ENCODE assay signal across 16 cellular contexts in the genomic region with DNA sequence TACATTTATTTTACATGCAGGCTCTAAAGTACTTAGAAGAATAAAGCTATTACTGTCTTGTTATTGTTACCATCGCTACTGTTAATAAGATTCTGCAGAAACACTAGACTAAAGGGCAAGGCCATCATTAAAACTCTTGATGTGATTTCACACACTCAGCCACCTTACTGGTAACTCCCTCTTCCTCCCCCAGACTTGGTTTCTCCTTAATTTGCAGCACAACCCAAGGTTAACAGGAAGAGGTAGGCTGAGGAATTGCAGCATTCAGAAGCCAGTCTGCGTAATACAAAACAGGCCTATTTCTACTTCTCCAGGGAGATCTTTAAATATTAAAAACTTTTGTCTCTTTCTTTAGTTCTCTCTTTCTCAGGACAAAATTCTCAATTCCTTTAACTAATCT.
DNase-seq lines count a peak whose midpoint lies in the region; TF ChIP-seq lines count a peak whose summit lies in the region.
"Had no signal": no experiment of that assay in that cellular context is flagged by ENCODE, and none has a peak within 500 bp of the region (broad histone marks: within the 10 kb centered on the region; RNA-seq: fewer than 3 reads in every experiment).

No MANE protein-coding gene starts in this region.

- H4K91ac ChIP-seq in H9 (ENCODE audit: insufficient read length, low read depth, low read length) = no peak overlapping the region

- H3K79me1 ChIP-seq in H9 (ENCODE audit: insufficient read depth, low read depth, low read length, poor library complexity, severe bottlenecking) = no peaks in the 10 kb centered on the region

- no peak overlapping the region for H3K23ac ChIP-seq in H9 (ENCODE audit: insufficient read length, low read depth, low read length)

- H3K4me3 ChIP-seq in fibroblast of lung (replicated peaks in 1 of 4; ENCODE audit: control extremely low read depth in 1 of 4, insufficient read depth in 1 of 4, low read depth in 3 of 4, low read length in 4 of 4) (no peak overlapping the region), parathyroid adenoma (ENCODE audit: low read depth, low read length) (no peak overlapping the region)
- H3K4me3 ChIP-seq: BLaER1, GM12878, GM23248 had no signal

- H3K4me1 ChIP-seq in H9 (ENCODE audit: insufficient read depth, low read length) (no peaks in the 10 kb centered on the region), fibroblast of lung (ENCODE audit: control insufficient read depth, extremely low read depth, insufficient read depth, low read length) (no peaks in the 10 kb centered on the region), parathyroid adenoma (no peaks in the 10 kb centered on the region)
- H3K4me1 ChIP-seq: BLaER1 had no signal

- no peak overlapping the region for H2AK5ac ChIP-seq in H9 (ENCODE audit: insufficient read length, low read length)

- H3K4me2 ChIP-seq in H9 (ENCODE audit: insufficient read depth, insufficient read length, low read length) = no peak overlapping the region
- H3K4me2 ChIP-seq in fibroblast of lung (ENCODE audit: extremely low read depth, insufficient read depth, low read length) = no peak overlapping the region
- no peak overlapping the region for H3K4me2 ChIP-seq in parathyroid adenoma (ENCODE audit: low read length)
- H3K4me2 ChIP-seq: BLaER1 had no signal

- H3K36me3 Mint-ChIP-seq in H9 (ENCODE audit: insufficient read depth in 1 of 3, low read depth in 3 of 3) = no peaks in the 10 kb centered on the region
- H3K36me3 Mint-ChIP-seq: CD4-positive, CD25-positive, alpha-beta regulatory T cell had no signal

- H3K4ac ChIP-seq in H9 (ENCODE audit: low read depth, low read length) = no peak overlapping the region

- H4K8ac ChIP-seq in H9 (replicated peaks; ENCODE audit: insufficient read length, low read depth, low read length) = no peak overlapping the region

- H3K56ac ChIP-seq in H9 (ENCODE audit: insufficient read length, low read depth, low read length) = no peak overlapping the region

- H3K27ac ChIP-seq in H9 (ENCODE audit: insufficient read length, low read depth, low read length) = no peak overlapping the region
- H3K27ac ChIP-seq in fibroblast of lung (ENCODE audit: insufficient read depth, low read length) = no peak overlapping the region
- H3K27ac ChIP-seq in parathyroid adenoma = no peak overlapping the region
- H3K27ac ChIP-seq: BLaER1, GM23248 had no signal

- no peak overlapping the region for H2BK5ac ChIP-seq in H9 (ENCODE audit: insufficient read length, low read length)

- no peaks in the 10 kb centered on the region for H3K27me3 Mint-ChIP-seq in H9 (ENCODE audit: low read depth)

- peak overlapping the region in 1 of 3 experiments; percentile 60; a peak in 1 of 7 replicates for H3K27ac Mint-ChIP-seq in H9
- H3K27ac Mint-ChIP-seq: CD4-positive, CD25-positive, alpha-beta regulatory T cell had no signal

- WGBS in H9 (ENCODE audit: extremely low coverage, insufficient read length, low lambda C conversion rate) = no CpG with 5 or more reads among the region's 2 CpGs

- H3T11ph ChIP-seq in H9 (ENCODE audit: low read length) = no peak overlapping the region

- H2AFZ ChIP-seq in H9 (ENCODE audit: low read length) (no peak overlapping the region), fibroblast of lung (ENCODE audit: low read length) (peak overlapping the region; percentile 16), parathyroid adenoma (peak overlapping the region; percentile 1)
- H2AFZ ChIP-seq: GM23248 had no signal

- no peak overlapping the region for H2BK120ac ChIP-seq in H9 (ENCODE audit: low read depth, low read length, poor library complexity, severe bottlenecking)

- H3K36me3 ChIP-seq in fibroblast of lung (ENCODE audit: control insufficient read depth, insufficient read depth, low read length) (no peaks in the 10 kb centered on the region), parathyroid adenoma (ENCODE audit: control insufficient read depth, insufficient read depth, low read length) (no peaks in the 10 kb centered on the region)
- H3K36me3 ChIP-seq: BLaER1 had no signal

- H2BK12ac ChIP-seq in H9 (ENCODE audit: insufficient read length, low read depth, low read length) = no peak overlapping the region

- H3K4me3 Mint-ChIP-seq in H9 = no peak overlapping the region
- H3K4me3 Mint-ChIP-seq: CD4-positive, CD25-positive, alpha-beta regulatory T cell had no signal

- no peak overlapping the region for H3K18ac ChIP-seq in H9 (ENCODE audit: insufficient read length, low read depth, low read length)

- DNase-seq in NCI-H82 (lab: John Stamatoyannopoulos, UW) = peak; percentile 14
- no peak for DNase-seq in NCI-H82 treated with DMSO at 0.1 percent for 48 hours (lab: John Stamatoyannopoulos, UW; ENCODE audit: unreplicated experiment)
- DNase-seq in H9 = no peak
- no peak for DNase-seq in fibroblast of lung (ENCODE audit: low read depth in 2 of 2)
- no peak for DNase-seq in GF-D8 (lab: John Stamatoyannopoulos, UW)
- no peak for DNase-seq in activated CD4-positive, CD25-positive, alpha-beta regulatory T cell treated with anti-CD3 and anti-CD28 coated beads, Interleukin-2, amount 50 U/mL, for 72 hours
- DNase-seq in cerebellar nuclear complex (lab: John Stamatoyannopoulos, UW) = no peak
- DNase-seq: 8988T; AML-193; CD4-positive, CD25-positive, alpha-beta regulatory T cell; DMS53; GM23248; H7 had no signal

- 0 out of 4 replicates have a peak, but pooled peaks cover 4 to 5% of the 10 kb centered on the region in 2 experiments for H3K4me1 Mint-ChIP-seq in H9

- H2BK15ac ChIP-seq in H9 (ENCODE audit: low read depth, low read length) = no peak overlapping the region

- TF ChIP-seq CTCF in H9 (conservative IDR thresholded peaks at IDR 0.05) = no peak
- TF ChIP-seq CTCF in fibroblast of lung (conservative IDR thresholded peaks at IDR 0.05 in 1 of 2, IDR thresholded peaks at IDR 0.05 in 1 of 2; ENCODE audit: low read depth in 1 of 2, low read length in 2 of 2) = no peak
- no peak for TF ChIP-seq CTCF in parathyroid adenoma (IDR thresholded peaks at IDR 0.05)

- no peaks in the 10 kb centered on the region for H3K9me3 Mint-ChIP-seq in H9

- H4K5ac ChIP-seq in H9 (ENCODE audit: insufficient read length, low read depth, low read length) = no peak overlapping the region

- no peaks in the 10 kb centered on the region for H3K79me2 ChIP-seq in H9 (ENCODE audit: insufficient read depth, low read length)
- H3K79me2 ChIP-seq in fibroblast of lung (ENCODE audit: control insufficient read depth, insufficient read depth, low read length) = no peaks in the 10 kb centered on the region
- no peaks in the 10 kb centered on the region for H3K79me2 ChIP-seq in parathyroid adenoma

- H3K14ac ChIP-seq in H9 (ENCODE audit: insufficient read depth, low read length) = no peak overlapping the region

- H2BK20ac ChIP-seq in H9 (ENCODE audit: low read depth, low read length, poor library complexity, severe bottlenecking) = no peak overlapping the region

- no peaks in the 10 kb centered on the region for H4K20me1 ChIP-seq in H9 (ENCODE audit: control insufficient read depth, insufficient read depth, insufficient read length)
- H4K20me1 ChIP-seq in fibroblast of lung (ENCODE audit: control insufficient read depth, extremely low read depth, insufficient read depth, low read length) = no peaks in the 10 kb centered on the region
- H4K20me1 ChIP-seq: BLaER1 had no signal

- H3K27me3 ChIP-seq in H9 (ENCODE audit: insufficient read depth, low read length) (no peaks in the 10 kb centered on the region), fibroblast of lung (ENCODE audit: control insufficient read depth, insufficient read depth, low read length) (no peaks in the 10 kb centered on the region), parathyroid adenoma (ENCODE audit: control insufficient read depth, insufficient read depth, low read length) (no peaks in the 10 kb centered on the region)
- H3K27me3 ChIP-seq: BLaER1 had no signal

- H3K9me3 ChIP-seq in H9 (ENCODE audit: control insufficient read depth, low read depth, low read length) (no peaks in the 10 kb centered on the region), fibroblast of lung (ENCODE audit: control insufficient read depth, insufficient read depth, low read depth, low read length) (no peaks in the 10 kb centered on the region), parathyroid adenoma (ENCODE audit: control insufficient read depth, low read length) (no peaks in the 10 kb centered on the region)
- H3K9me3 ChIP-seq: BLaER1 had no signal

- H3K9ac ChIP-seq in H9 (ENCODE audit: extremely low read depth, insufficient read length, low read length) = peak overlapping the region; percentile 37
- H3K9ac ChIP-seq in fibroblast of lung (ENCODE audit: insufficient read depth, low read length) = no peak overlapping the region
- H3K9ac ChIP-seq in parathyroid adenoma = no peak overlapping the region
- H3K9ac ChIP-seq: BLaER1, GM23248 had no signal

- no peaks in the 10 kb centered on the region for H3K23me2 ChIP-seq in H9 (ENCODE audit: insufficient read length, low read depth, low read length, poor library complexity, severe bottlenecking)
